ENCODE assay signal across 34 cellular contexts in genomic region chr6:63546236-63546635, GRCh38.
"Had no signal": no experiment of that assay in that cellular context is flagged by ENCODE, and none has a peak within 500 bp of the region (broad histone marks: within the 10 kb centered on the region; RNA-seq: fewer than 3 reads in every experiment).

No MANE protein-coding gene starts in this region.

- H3K4me1 ChIP-seq: adrenal gland, ascending aorta, body of pancreas, breast epithelium had no signal

- H3K27me3 ChIP-seq: adrenal gland, ascending aorta, body of pancreas, brain microvascular endothelial cell, breast epithelium had no signal

- H3K27ac ChIP-seq: adrenal gland, ascending aorta, body of pancreas, brain microvascular endothelial cell, breast epithelium, cardiac muscle cell had no signal

- FAIRE-seq: astrocyte, bronchial epithelial cell had no signal

- ATAC-seq: activated naive CD4-positive, alpha-beta T cell treated with anti-CD3 and anti-CD28 coated beads, Interleukin-2, amount 50 U/mL, for 72 hours; activated naive CD8-positive, alpha-beta T cell treated with anti-CD3 and anti-CD28 coated beads, Interleukin-2, amount 50 U/mL, for 24 hours; activated T-cell treated with anti-CD3 and anti-CD28 coated beads, Interleukin-2, amount 50 U/mL, for 4 hours; activated T-cell treated with anti-CD3 and anti-CD28 coated beads, Interleukin-2, amount 50 U/mL, for 72 hours; activated T-helper 17 cell treated with anti-CD3 and anti-CD28 coated beads, Interleukin-2, amount 50 U/mL, for 72 hours; body of pancreas had no signal

- H3K9me3 ChIP-seq: adrenal gland, ascending aorta, body of pancreas, breast epithelium had no signal

- H3K36me3 ChIP-seq: adrenal gland, ascending aorta, brain microvascular endothelial cell, breast epithelium, cardiac muscle cell had no signal

- H3K4me3 ChIP-seq: adrenal gland, ascending aorta, body of pancreas, breast epithelium, cardiac muscle cell had no signal

- DNase-seq: activated effector memory CD4-positive, alpha-beta T cell treated with anti-CD3 and anti-CD28 coated beads, Interleukin-2, amount 50 U/mL, for 16 hours; activated effector memory CD4-positive, alpha-beta T cell treated with Interleukin-2 at 50 U/mL for 16 hours; activated gamma-delta T cell; activated gamma-delta T cell treated with Interleukin-2 at 50 U/mL for 16 hours; activated naive CD4-positive, alpha-beta T cell; activated naive CD4-positive, alpha-beta T cell treated with anti-CD3 and anti-CD28 coated beads for 36 hours; activated naive CD4-positive, alpha-beta T cell treated with anti-CD3 and anti-CD28 coated beads, Interleukin-2, amount 10 ng/mL, durations not matched to agents 7 days and 5 days; activated naive CD4-positive, alpha-beta T cell treated with anti-CD3 and anti-CD28 coated beads, Interleukin-2, amount 50 U/mL, for 16 hours; activated naive CD4-positive, alpha-beta T cell treated with Interleukin-2 at 50 U/mL for 16 hours; activated naive CD8-positive, alpha-beta T cell treated with anti-CD3 and anti-CD28 coated beads for 36 hours; activated naive CD8-positive, alpha-beta T cell treated with anti-CD3 and anti-CD28 coated beads, Interleukin-2, amount 10 ng/mL, durations not matched to agents 7 days and 5 days; activated naive CD8-positive, alpha-beta T cell treated with anti-CD3 and anti-CD28 coated beads, Interleukin-2, amount 50 U/mL, for 24 hours; activated T-cell treated with anti-CD3 and anti-CD28 coated beads, Interleukin-2, amount 50 U/mL, for 1 hour; activated T-cell treated with anti-CD3 and anti-CD28 coated beads, Interleukin-2, amount 50 U/mL, for 24 hours; activated T-cell treated with anti-CD3 and anti-CD28 coated beads, Interleukin-2, amount 50 U/mL, for 4 hours; activated T-cell treated with anti-CD3 and anti-CD28 coated beads, Interleukin-2, amount 50 U/mL, for 48 hours; activated T-cell treated with anti-CD3 and anti-CD28 coated beads, Interleukin-2, amount 50 U/mL, for 72 hours; adrenal gland; amniotic stem cell; amygdala; anterior cingulate cortex; aorta; body of pancreas; brain microvascular endothelial cell; caudate nucleus; central memory CD4-positive, alpha-beta T cell; cerebellar nuclear complex had no signal
